1 cellular context compared by ENCODE assay signal in genomic region chr9:114235113-114235589, GRCh38.
TF ChIP-seq lines count a peak whose summit lies in the region.

No MANE protein-coding gene starts in this region.

TF ChIP-seq in GM23338, 12 proteins besides CTCF, POLR2A, EP300 and RAD21 (continued from another document):
- TF ChIP-seq ZNF462 (CRISPR knock-in tag; IDR thresholded peaks at IDR 0.05) (no peak), ZNF114 (CRISPR knock-in tag; IDR thresholded peaks at IDR 0.05) (no peak), NANOG (IDR thresholded peaks at IDR 0.05; ENCODE audit: borderline replicate concordance) (no peak), STAT1 (IDR thresholded peaks at IDR 0.05; ENCODE audit: unreplicated experiment) (no peak), EZH2phosphoT487 (IDR thresholded peaks at IDR 0.05; ENCODE audit: unreplicated experiment) (no peak), REST (IDR thresholded peaks at IDR 0.05; ENCODE audit: unreplicated experiment) (no peak), ETS1 (IDR thresholded peaks at IDR 0.05) (no peak)
